ENCODE assay signal across 9 cellular contexts in genomic region chr20:24027229-24027628, GRCh38. TPM values are rescaled to one million over a fixed set of nuclear protein-coding genes. Genes with fewer than 3 reads are reported as not detected.
DNase-seq lines count a peak whose midpoint lies in the region; ATAC-seq, FAIRE-seq and TF ChIP-seq lines count a peak whose summit lies in the region.
"Had no signal": no experiment of that assay in that cellular context is flagged by ENCODE, and none has a peak within 500 bp of the region (broad histone marks: within the 10 kb centered on the region; RNA-seq: fewer than 3 reads in every experiment).

No MANE protein-coding gene starts in this region.

- FAIRE-seq in HepG2 (lab: Jason Lieb, UNC) (no peak), small intestine (lab: Jason Lieb, UNC) (no peak)

- no peak for ATAC-seq in HepG2

- H3K9me3 ChIP-seq in liver (ENCODE audit: control insufficient read depth in 4 of 4, low read length in 3 of 4), result no peaks in the 10 kb centered on the region
- no peaks in the 10 kb centered on the region for H3K9me3 ChIP-seq in HepG2 (ENCODE audit: low read length)
- no peaks in the 10 kb centered on the region for H3K9me3 ChIP-seq in small intestine (ENCODE audit: control insufficient read depth, low read depth)
- H3K9me3 ChIP-seq: SJSA1 had no signal

- DNase-seq in HepG2 (ENCODE audit: low spot score) (no peak), dermis microvascular lymphatic vessel endothelial cell (ENCODE audit: low read depth in 2 of 2) (peak; percentile 94), small intestine (peak; percentile 50), SKM-1 treated with dmso at 0.1 percent for 144 hours (lab: John Stamatoyannopoulos, UW; ENCODE audit: unreplicated experiment) (no peak), iPS-NIHi7 (ENCODE audit: extremely low spot score) (no peak), hepatic stellate cell (ENCODE audit: low spot score) (no peak)
- DNase-seq in activated CD4-positive, alpha-beta T cell treated with anti-CD3 and anti-CD28 coated beads for 24 hours (ENCODE audit: low read depth in 2 of 2), result peak; percentile 29 to 35

- in situ Hi-C loops in HepG2 (cut with HindIII; ENCODE audit: extremely low pct_ligation_motif_present, low pct_unique_long_range_greater_than_20kb), result no loop called here

- POLR2A ChIA-PET in HepG2 (lab: Yijun Ruan, JAX), result no interaction called here

- BruUV-seq in HepG2 (replicated peaks; lab: Mats Ljungman, UMichigan), result no TSS peak

- no peaks in the 10 kb centered on the region for H3K36me3 ChIP-seq in liver (ENCODE audit: control insufficient read depth in 4 of 4, insufficient read depth in 3 of 4, low read depth in 1 of 4, low read length in 3 of 4)
- H3K36me3 ChIP-seq in HepG2 (replicated peaks in 1 of 2; ENCODE audit: control insufficient read depth in 1 of 2, insufficient read depth in 2 of 2, low read length in 2 of 2), result no peaks in the 10 kb centered on the region
- no peaks in the 10 kb centered on the region for H3K36me3 ChIP-seq in small intestine (ENCODE audit: control insufficient read depth in 2 of 2, insufficient read depth in 2 of 2, low read length in 2 of 2)
- H3K36me3 ChIP-seq: SJSA1 had no signal

- intact Hi-C loops in HepG2 (cut with micrococcal nuclease; ENCODE audit: unreplicated experiment), result no loop called here

- TF ChIP-seq CTCF in liver (IDR thresholded peaks at IDR 0.05; ENCODE audit: low read depth, low read length, missing input control) (no peak), HepG2 (CRISPR knock-in tag; IDR thresholded peaks at IDR 0.05) (no peak)

- no peaks in the 10 kb centered on the region for H4K20me1 ChIP-seq in HepG2 (ENCODE audit: insufficient read depth, low read length)

- WGBS in liver, result 55% methylated on average over 6 of the region's 6 CpGs
- 37% methylated on average over 6 of the region's 6 CpGs for WGBS in HepG2 (ENCODE audit: low lambda C conversion rate)
- WGBS in small intestine, 3 donors, result 29 to 54% (median 46%) methylated on average over 6 of the region's 6 CpGs

- H3K27me3 ChIP-seq in liver (ENCODE audit: control insufficient read depth in 4 of 4, insufficient read depth in 4 of 4, low read length in 3 of 4), result no peaks in the 10 kb centered on the region
- H3K27me3 ChIP-seq in HepG2 (ENCODE audit: control insufficient read depth in 1 of 2, insufficient read depth in 2 of 2, low read length in 2 of 2), result no peaks in the 10 kb centered on the region
- no peaks in the 10 kb centered on the region for H3K27me3 ChIP-seq in small intestine (ENCODE audit: control insufficient read depth in 2 of 2, insufficient read depth in 2 of 2, low read length in 2 of 2)
- H3K27me3 ChIP-seq: SJSA1 had no signal

- no peak overlapping the region for H3K4me3 ChIP-seq in liver (ENCODE audit: low read depth in 1 of 3, low read length in 3 of 3)
- no peak overlapping the region for H3K4me3 ChIP-seq in HepG2 (replicated peaks in 1 of 3; ENCODE audit: insufficient read depth in 1 of 3, low read depth in 2 of 3, low read length in 3 of 3)
- H3K4me3 ChIP-seq in small intestine (ENCODE audit: low read depth in 1 of 2, low read length in 2 of 2), result no peak overlapping the region
- H3K4me3 ChIP-seq: SJSA1 had no signal

- H3K27ac ChIP-seq in liver (ENCODE audit: low read depth in 1 of 2, low read length in 2 of 2) (no peak overlapping the region), HepG2 (ENCODE audit: extremely low read length, insufficient read depth, low read length) (no peak overlapping the region), small intestine (ENCODE audit: low read depth in 1 of 2, low read length in 1 of 2) (peak overlapping the region in 1 of 2 donors; percentile 66)
- H3K27ac ChIP-seq: SJSA1 had no signal

- no peak for TF ChIP-seq EP300 in HepG2 (IDR thresholded peaks at IDR 0.05; ENCODE audit: low read depth in 2 of 2, low read length in 2 of 2)
- TF ChIP-seq EP300 in HepG2 (CRISPR knock-in tag; IDR thresholded peaks at IDR 0.05; ENCODE audit: borderline replicate concordance), result no peak

- no peak for TF ChIP-seq POLR2A in HepG2 (IDR thresholded peaks at IDR 0.05; ENCODE audit: insufficient read depth in 1 of 2, low read depth in 2 of 2, low read length in 2 of 2)

- TF ChIP-seq RAD21 in liver (IDR thresholded peaks at IDR 0.05) (no peak), HepG2 (CRISPR knock-in tag; IDR thresholded peaks at IDR 0.05) (no peak)

- H3K4me2 ChIP-seq in HepG2 (ENCODE audit: low read depth, low read length), result no peak overlapping the region

- H3K9ac ChIP-seq in liver (ENCODE audit: low read depth in 1 of 2, low read length in 2 of 2) (no peak overlapping the region), HepG2 (ENCODE audit: insufficient read depth, low read depth, low read length) (no peak overlapping the region)

- no peaks in the 10 kb centered on the region for H3K79me2 ChIP-seq in HepG2 (ENCODE audit: insufficient read depth, low read length)

- no peak overlapping the region for H2AFZ ChIP-seq in HepG2 (ENCODE audit: low read length)

- CTCF ChIA-PET in HepG2 (lab: Yijun Ruan, JAX; ENCODE audit: low intra/inter-chr PET ratio, low total read pairs), result no interaction called here

- H3K4me1 ChIP-seq in liver (ENCODE audit: control insufficient read depth in 4 of 4, insufficient read depth in 4 of 4, low read length in 3 of 4), result no peaks in the 10 kb centered on the region
- no peaks in the 10 kb centered on the region for H3K4me1 ChIP-seq in HepG2 (ENCODE audit: insufficient read depth, low read length)
- H3K4me1 ChIP-seq in small intestine (ENCODE audit: control insufficient read depth in 2 of 2, insufficient read depth in 1 of 2, low read depth in 1 of 2, low read length in 1 of 2), result peaks cover 0 to 5% of the 10 kb centered on the region in 2 donors
- H3K4me1 ChIP-seq: SJSA1 had no signal

TF ChIP-seq in liver, 16 proteins besides CTCF, POLR2A, EP300 and RAD21:
- TF ChIP-seq JUND (IDR thresholded peaks at IDR 0.05) (no peak), ATF3 (IDR thresholded peaks at IDR 0.05) (no peak), SP1 (IDR thresholded peaks at IDR 0.05) (peak; percentile 27), HNF4G (IDR thresholded peaks at IDR 0.05) (no peak), TAF1 (conservative IDR thresholded peaks at IDR 0.05) (no peak), YY1 (IDR thresholded peaks at IDR 0.05) (no peak), MAX (IDR thresholded peaks at IDR 0.05) (peak; percentile 22), NR2F2 (IDR thresholded peaks at IDR 0.05) (no peak)
TF ChIP-seq in liver: peak in this region for 2.

TF ChIP-seq in HepG2, 621 proteins besides CTCF, POLR2A, EP300 and RAD21:
- TF ChIP-seq ZBTB7B (CRISPR knock-in tag; IDR thresholded peaks at IDR 0.05) (no peak), YEATS2 (CRISPR knock-in tag; IDR thresholded peaks at IDR 0.05; ENCODE audit: borderline replicate concordance) (no peak), BATF2 (CRISPR knock-in tag; IDR thresholded peaks at IDR 0.05) (no peak), SRY (CRISPR knock-in tag; IDR thresholded peaks at IDR 0.05) (no peak), SP140L (CRISPR knock-in tag; IDR thresholded peaks at IDR 0.05; ENCODE audit: borderline replicate concordance) (no peak), ZNF136 (CRISPR knock-in tag; IDR thresholded peaks at IDR 0.05; ENCODE audit: low read depth) (no peak)

RNA-seq across cellular contexts. Expression of gene GGTLC1, which starts 38.6 kb away (rescaled TPM):
- not detected for total RNA-seq in liver
- polyA plus RNA-seq in liver, result not detected
- total RNA-seq in HepG2 (2016; rRNA removed; fragmentation: Illumina TruSeq; extraction: Trizol), result not detected in 2 replicates
- not detected in 2 replicates for total RNA-seq in HepG2 (2016; cell fraction: cytosol; rRNA removed; fragmentation: Illumina TruSeq; extraction: Trizol; ENCODE audit: low read depth)
- not detected in 2 replicates for total RNA-seq in HepG2 (2016; cell fraction: insoluble cytoplasmic fraction; rRNA removed; fragmentation: Illumina TruSeq; extraction: Trizol)
- not detected in 2 replicates for total RNA-seq in HepG2 (2016; cell fraction: membrane; rRNA removed; fragmentation: Illumina TruSeq; extraction: Trizol)
- total RNA-seq in HepG2 (2016; cell fraction: nucleus; rRNA removed; fragmentation: Illumina TruSeq; extraction: Trizol), result not detected in 2 replicates
- polyA plus RNA-seq in HepG2 (2011; rRNA removed), result not detected in 2 replicates
- polyA plus RNA-seq in HepG2 (2011; cell fraction: cytosol; rRNA removed), result not detected in 2 replicates
- not detected in 2 replicates for polyA plus RNA-seq in HepG2 (2011; cell fraction: nucleus; rRNA removed)
- not detected in 2 replicates for polyA plus RNA-seq in HepG2 (2012)
- not detected in 2 replicates for polyA plus RNA-seq in HepG2 (2016; cell fraction: cytosol; fragmentation: Illumina TruSeq; extraction: Trizol; ENCODE audit: low read depth)
- polyA plus RNA-seq in HepG2 (2016; cell fraction: insoluble cytoplasmic fraction; fragmentation: Illumina TruSeq; extraction: Trizol; ENCODE audit: low read depth), result not detected in 2 replicates
- not detected in 2 replicates for polyA plus RNA-seq in HepG2 (2016; cell fraction: membrane; fragmentation: Illumina TruSeq; extraction: Trizol; ENCODE audit: low read depth)
- polyA plus RNA-seq in HepG2 (2016; cell fraction: nucleus; fragmentation: Illumina TruSeq; extraction: Trizol; ENCODE audit: insufficient read depth, low read depth), result not detected in 2 replicates
- polyA minus RNA-seq in HepG2 (2011; rRNA and poly(A)+ RNA removed; ENCODE audit: low replicate concordance), result not detected in 2 replicates
- not detected in 2 replicates for polyA minus RNA-seq in HepG2 (2011; cell fraction: cytosol; rRNA and poly(A)+ RNA removed)
- polyA minus RNA-seq in HepG2 (2011; cell fraction: nucleus; rRNA and poly(A)+ RNA removed), result not detected in 2 replicates
- total RNA-seq in dermis microvascular lymphatic vessel endothelial cell, result not detected in 2 replicates
- not detected for polyA plus RNA-seq in small intestine
- total RNA-seq: SJSA1 had no signal

Comparison
In these comparisons a context has a peak if more than half of its experiments do, and no peak if none do; other contexts are left out.
1. DNase-seq: peak in activated CD4-positive, alpha-beta T cell treated with anti-CD3 and anti-CD28 coated beads for 24 hours (2 of 2), dermis microvascular lymphatic vessel endothelial cell (2 of 2) and small intestine (single experiment); none in HepG2 (single experiment), SKM-1 treated with dmso at 0.1 percent for 144 hours (single experiment), iPS-NIHi7 (single experiment) and hepatic stellate cell (single experiment).